ENCODE assay signal across 8 cellular contexts in genomic region chr11:118911113-118911879, GRCh38. TPM values are rescaled to one million over a fixed set of nuclear protein-coding genes. Genes with fewer than 3 reads are reported as not detected.
DNase-seq lines count a peak whose midpoint lies in the region; ATAC-seq and TF ChIP-seq lines count a peak whose summit lies in the region.

No MANE protein-coding gene starts in this region.

- peak overlapping the region; percentile 83 for H3K27ac ChIP-seq in cingulate gyrus (ENCODE audit: low read depth, low read length)
- H3K27ac ChIP-seq in muscle layer of colon (ENCODE audit: low read depth, low read length), result peak overlapping the region; percentile 74

- peaks cover 91% of the 10 kb centered on the region for H3K4me1 ChIP-seq in muscle layer of colon (ENCODE audit: insufficient read depth, low read length)

- no peaks in the 10 kb centered on the region for H3K27me3 ChIP-seq in muscle layer of colon (ENCODE audit: control insufficient read depth in 1 of 2, insufficient read depth in 2 of 2, low read length in 2 of 2)

- peaks cover 13% of the 10 kb centered on the region for H3K36me3 ChIP-seq in muscle layer of colon (ENCODE audit: insufficient read depth, low read length)

- H3K36me3 Mint-ChIP-seq in CD14-positive monocyte, result peaks cover 35 to 36% of the 10 kb centered on the region in 2 donors

- no peaks in the 10 kb centered on the region for H3K9me3 ChIP-seq in muscle layer of colon (ENCODE audit: low read length)

- H3K4me3 Mint-ChIP-seq in CD14-positive monocyte, result peak overlapping the region in 1 of 2 donors; percentile 88

- H3K4me1 Mint-ChIP-seq in CD14-positive monocyte, result peaks cover 58% of the 10 kb centered on the region

- peak overlapping the region in 5 of 7 donors; percentile 37 to 86 (median 62) for H3K27ac Mint-ChIP-seq in CD14-positive monocyte

- intact Hi-C loops in CD14-positive monocyte (cut with micrococcal nuclease), result no loop called here

- TF ChIP-seq CTCF in CD14-positive monocyte (IDR thresholded peaks at IDR 0.05), result no peak

- peak overlapping the region; percentile 80 for H3K9ac ChIP-seq in muscle layer of colon (ENCODE audit: low read length)

- peak overlapping the region; percentile 44 to 56 for H3K4me3 ChIP-seq in muscle layer of colon (ENCODE audit: low read depth in 1 of 2, low read length in 2 of 2)

- DNase-seq in CD14-positive monocyte (ENCODE audit: low spot score), result no peak
- peak; percentile 90 for DNase-seq in NCI-H526 treated with DMSO at 0.1 percent for 48 hours (lab: John Stamatoyannopoulos, UW)
- DNase-seq in NCI-H345 treated with DMSO at 0.1 percent for 48 hours (lab: John Stamatoyannopoulos, UW; ENCODE audit: unreplicated experiment), result no peak
- no peak for DNase-seq in activated effector memory CD4-positive, alpha-beta T cell treated with anti-CD3 and anti-CD28 coated beads, Interleukin-2, amount 50 U/mL, for 16 hours

- peaks cover 7 to 28% (median 12%) of the 10 kb centered on the region in 3 donors for H3K27me3 Mint-ChIP-seq in CD14-positive monocyte (ENCODE audit: low read depth in 3 of 3)

- peaks cover 0 to 3% (median 0%) of the 10 kb centered on the region in 7 donors for H3K9me3 Mint-ChIP-seq in CD14-positive monocyte

- no peak for ATAC-seq in GM18909 (IDR thresholded peaks at IDR 0.05; ENCODE audit: poor library complexity, unreplicated experiment)
- ATAC-seq in GM18520 (IDR thresholded peaks at IDR 0.05; ENCODE audit: unreplicated experiment), result no peak

RNA-seq across cellular contexts. Expression of gene BCL9L, which starts 14.4 kb away (rescaled TPM):
- polyA plus RNA-seq in CD14-positive monocyte, result 1 to 10 TPM in 1 of 2 donors, under 1 TPM in 1; 0.11 to 1.8 TPM

RNA-seq across cellular contexts. Expression of gene CXCR5, which starts 27.6 kb away (rescaled TPM):
- polyA plus RNA-seq in CD14-positive monocyte, result under 1 TPM; 0.08 to 0.09 TPM

RNA-seq across cellular contexts. Expression of gene UPK2, which starts 44.8 kb away (rescaled TPM):
- polyA plus RNA-seq in CD14-positive monocyte, result not detected
